Comparison of ENCODE assay signal across 1 cellular context in genomic region chr20:32586291-32586690, GRCh38.
TF ChIP-seq lines count a peak whose summit lies in the region.

No MANE protein-coding gene starts in this region.

TF ChIP-seq in WTC11, 78 proteins besides CTCF, POLR2A, EP300 and RAD21 (continued from another document):
- TF ChIP-seq STAT6 (CRISPR knock-in tag; conservative IDR thresholded peaks at IDR 0.05; ENCODE audit: low read depth) (no peak), ZNF263 (CRISPR knock-in tag; IDR thresholded peaks at IDR 0.05; ENCODE audit: low read depth) (no peak), CDX4 (CRISPR knock-in tag; IDR thresholded peaks at IDR 0.05; ENCODE audit: borderline replicate concordance) (no peak), ZNF232 (CRISPR knock-in tag; IDR thresholded peaks at IDR 0.05) (no peak), ZSCAN18 (CRISPR knock-in tag; IDR thresholded peaks at IDR 0.05) (no peak), NFE2L1 (CRISPR knock-in tag; IDR thresholded peaks at IDR 0.05) (no peak), ZNF219 (CRISPR knock-in tag; IDR thresholded peaks at IDR 0.05; ENCODE audit: borderline replicate concordance) (no peak)
TF ChIP-seq in WTC11: peak in this region for 0.
